ENCODE assay signal across 1 cellular context in genomic region chr1:93345633-93346471, GRCh38.
TF ChIP-seq lines count a peak whose summit lies in the region.

DR1 (plus strand) TSS chr1:93345907; CDS start chr1:93346646, 739 bp downstream.

TF ChIP-seq in HepG2, 621 proteins besides CTCF, POLR2A, EP300 and RAD21 (continued from another document and continues in another):
- peak; percentile 14; the same call in 1 of the 2 replicates for TF ChIP-seq ZBTB10 (CRISPR knock-in tag; IDR thresholded peaks at IDR 0.05; ENCODE audit: borderline replicate concordance)
- peak; percentile 95 for TF ChIP-seq POGK (CRISPR knock-in tag; conservative IDR thresholded peaks at IDR 0.05)
- TF ChIP-seq BATF2 (CRISPR knock-in tag; IDR thresholded peaks at IDR 0.05) = peak; percentile 76; the same call in 1 of the 2 replicates
- TF ChIP-seq MED8 (CRISPR knock-in tag; IDR thresholded peaks at IDR 0.05; ENCODE audit: insufficient replicate concordance) = peak; percentile 90
- peak; percentile 98 for TF ChIP-seq ZBTB2 (CRISPR knock-in tag; IDR thresholded peaks at IDR 0.05; ENCODE audit: low read depth)
- TF ChIP-seq WIZ (CRISPR knock-in tag; IDR thresholded peaks at IDR 0.05) = no peak
- peak; percentile 89 for TF ChIP-seq ZBTB14 (CRISPR knock-in tag; IDR thresholded peaks at IDR 0.05)
- no peak; the same call in 1 of the 2 replicates for TF ChIP-seq CAMTA2 (CRISPR knock-in tag; IDR thresholded peaks at IDR 0.05; ENCODE audit: borderline replicate concordance)
- no peak for TF ChIP-seq SATB2 (CRISPR knock-in tag; IDR thresholded peaks at IDR 0.05)
- TF ChIP-seq ZNF670 (CRISPR knock-in tag; IDR thresholded peaks at IDR 0.05; ENCODE audit: borderline replicate concordance) = peak; percentile 77; the same call in 1 of the 2 replicates
- peak; percentile 67; the same call in 1 of the 2 replicates for TF ChIP-seq MEIS1 (CRISPR knock-in tag; IDR thresholded peaks at IDR 0.05; ENCODE audit: borderline replicate concordance)
- TF ChIP-seq ZNF841 (CRISPR knock-in tag; IDR thresholded peaks at IDR 0.05; ENCODE audit: borderline replicate concordance) = peak; percentile 32; the same call in 1 of the 2 replicates
- peak; percentile 97 for TF ChIP-seq KDM2A (CRISPR knock-in tag; IDR thresholded peaks at IDR 0.05; ENCODE audit: borderline replicate concordance, low read depth)
- TF ChIP-seq ZSCAN25 (CRISPR knock-in tag; IDR thresholded peaks at IDR 0.05) = peak; percentile 68
- TF ChIP-seq RBAK (CRISPR knock-in tag; IDR thresholded peaks at IDR 0.05) = no peak
- peak; percentile 62; the same call in 1 of the 2 replicates for TF ChIP-seq NR1H2 (CRISPR knock-in tag; IDR thresholded peaks at IDR 0.05; ENCODE audit: borderline replicate concordance, low read depth)
- TF ChIP-seq ZNF562 (CRISPR knock-in tag; IDR thresholded peaks at IDR 0.05; ENCODE audit: borderline replicate concordance) = no peak
- TF ChIP-seq ZNF350 (CRISPR knock-in tag; IDR thresholded peaks at IDR 0.05; ENCODE audit: borderline replicate concordance, low read depth) = peak; percentile 97
- 0 out of 2 replicates have a peak, but pooled peaks have one; percentile 46 for TF ChIP-seq NFIC (IDR thresholded peaks at IDR 0.05; ENCODE audit: low read length)
- TF ChIP-seq HNRNPL (IDR thresholded peaks at IDR 0.05; ENCODE audit: low read depth, low read length) = 0 out of 2 replicates have a peak, but pooled peaks have one; percentile 57
- TF ChIP-seq ZNF576 (CRISPR knock-in tag; IDR thresholded peaks at IDR 0.05) = peak; percentile 59; the same call in 1 of the 2 replicates
- TF ChIP-seq ZFP41 (CRISPR knock-in tag; IDR thresholded peaks at IDR 0.05; ENCODE audit: borderline replicate concordance) = no peak
- TF ChIP-seq YEATS4 (CRISPR knock-in tag; IDR thresholded peaks at IDR 0.05; ENCODE audit: borderline replicate concordance) = peak; percentile 94
- TF ChIP-seq TBP (CRISPR knock-in tag; IDR thresholded peaks at IDR 0.05) = no peak
- peak; percentile 89 for TF ChIP-seq GMEB1 (CRISPR knock-in tag; IDR thresholded peaks at IDR 0.05; ENCODE audit: borderline replicate concordance)
- TF ChIP-seq MAFK (conservative IDR thresholded peaks at IDR 0.05 in 1 of 2, IDR thresholded peaks at IDR 0.05 in 1 of 2; ENCODE audit: low read length in 2 of 2) = no peak
- TF ChIP-seq PAWR (CRISPR knock-in tag; IDR thresholded peaks at IDR 0.05; ENCODE audit: borderline replicate concordance) = no peak
- no peak for TF ChIP-seq FOXP1 (IDR thresholded peaks at IDR 0.05)
- TF ChIP-seq FOXP1 (CRISPR knock-in tag; IDR thresholded peaks at IDR 0.05) = peak; percentile 39; the same call in 1 of the 2 replicates
- TF ChIP-seq ZNF556 (CRISPR knock-in tag; IDR thresholded peaks at IDR 0.05; ENCODE audit: borderline replicate concordance) = peak; percentile 62; the same call in 1 of the 2 replicates
- TF ChIP-seq NFYC (CRISPR knock-in tag; IDR thresholded peaks at IDR 0.05) = 0 out of 2 replicates have a peak, but pooled peaks have one; percentile 41
- TF ChIP-seq ZBTB43 (CRISPR knock-in tag; conservative IDR thresholded peaks at IDR 0.05) = no peak; the same call in 1 of the 2 replicates
- TF ChIP-seq ATF3 (CRISPR knock-in tag; IDR thresholded peaks at IDR 0.05) = no peak
- peak; percentile 89 for TF ChIP-seq ZNF136 (CRISPR knock-in tag; IDR thresholded peaks at IDR 0.05; ENCODE audit: low read depth)
- 0 out of 2 replicates have a peak, but pooled peaks have one; percentile 60 for TF ChIP-seq ZNF569 (CRISPR knock-in tag; IDR thresholded peaks at IDR 0.05; ENCODE audit: borderline replicate concordance)
- TF ChIP-seq PPARG (CRISPR knock-in tag; conservative IDR thresholded peaks at IDR 0.05) = peak; percentile 81
- TF ChIP-seq GPN1 (CRISPR knock-in tag; IDR thresholded peaks at IDR 0.05; ENCODE audit: borderline replicate concordance) = no peak
- TF ChIP-seq ZNF441 (CRISPR knock-in tag; IDR thresholded peaks at IDR 0.05; ENCODE audit: borderline replicate concordance) = peak; percentile 90
- TF ChIP-seq ZBTB46 (CRISPR knock-in tag; IDR thresholded peaks at IDR 0.05; ENCODE audit: borderline replicate concordance) = no peak
- no peak for TF ChIP-seq CEBPB (IDR thresholded peaks at IDR 0.05; ENCODE audit: borderline replicate concordance, low read depth, low read length)
- TF ChIP-seq GABPB1 (CRISPR knock-in tag; IDR thresholded peaks at IDR 0.05) = peak; percentile 99
- no peak for TF ChIP-seq ZFP90 (CRISPR knock-in tag; IDR thresholded peaks at IDR 0.05; ENCODE audit: borderline replicate concordance)
- TF ChIP-seq ZNF224 (CRISPR knock-in tag; IDR thresholded peaks at IDR 0.05) = peak; percentile 90
- TF ChIP-seq ELF4 (CRISPR knock-in tag; IDR thresholded peaks at IDR 0.05; ENCODE audit: borderline replicate concordance) = peak; percentile 96
- TF ChIP-seq ZNF354B (CRISPR knock-in tag; IDR thresholded peaks at IDR 0.05) = no peak
- TF ChIP-seq BCLAF1 (IDR thresholded peaks at IDR 0.05) = no peak
- TF ChIP-seq MAX (IDR thresholded peaks at IDR 0.05) = peak; percentile 96
- TF ChIP-seq PHF5A (CRISPR knock-in tag; IDR thresholded peaks at IDR 0.05; ENCODE audit: low read depth, unreplicated experiment) = no peak
- peak; percentile 19 to 91; a peak in 1 of 4 replicates for TF ChIP-seq KLF16 (CRISPR knock-in tag; IDR thresholded peaks at IDR 0.05)
